Comparison of ENCODE assay signal across 25 cellular contexts in the genomic region with DNA sequence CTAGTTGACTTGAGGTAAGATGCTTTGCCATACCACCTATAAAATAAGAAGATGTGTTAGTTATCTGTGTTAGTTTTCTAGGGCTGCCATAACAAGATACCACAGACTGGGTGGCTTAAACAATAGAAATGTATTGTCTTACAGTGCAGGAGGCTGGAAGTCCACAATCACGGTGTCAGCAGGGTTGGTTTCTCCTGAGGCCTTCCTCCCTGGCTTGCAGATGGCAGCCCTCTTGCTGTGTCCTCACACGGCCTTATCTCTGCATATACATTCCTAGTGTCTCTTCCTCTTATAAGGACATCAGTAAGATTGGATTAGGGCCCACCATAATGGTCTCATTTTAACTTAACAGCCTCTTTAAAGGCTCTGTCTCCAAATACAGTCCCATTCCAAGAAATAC.
DNase-seq lines count a peak whose midpoint lies in the region; FAIRE-seq and TF ChIP-seq lines count a peak whose summit lies in the region.
"Had no signal": no experiment of that assay in that cellular context is flagged by ENCODE, and none has a peak within 500 bp of the region (broad histone marks: within the 10 kb centered on the region; RNA-seq: fewer than 3 reads in every experiment).

No MANE protein-coding gene starts in this region.

- no peak overlapping the region for H3K27ac ChIP-seq in HEK293 (ENCODE audit: extremely low read depth, low read depth, low read length)
- H3K27ac ChIP-seq: 22Rv1, C4-2B had no signal

- CTCF ChIA-PET in activated naive CD4-positive, alpha-beta T cell treated with anti-CD3 and anti-CD28 coated beads, Interleukin-2, amount 10 ng/mL, durations not matched to agents 7 days and 5 days (lab: Charles Lee): no interaction called here
- CTCF ChIA-PET in HEK293 (lab: Yijun Ruan, JAX): no interaction called here

- no peak overlapping the region for H3K4me3 Mint-ChIP-seq in T-helper 1 cell treated with Interleukin-12 subunit alpha and Interleukin-12 subunit beta and Interleukin-4 antibody, amounts not matched to agents 30 μg/mL and 1 μg/mL, for 36 hours
- no peak overlapping the region for H3K4me3 Mint-ChIP-seq in activated naive CD4-positive, alpha-beta T cell treated with anti-CD3 and anti-CD28 coated beads, Interleukin-2, amount 10 ng/mL, durations not matched to agents 7 days and 5 days
- H3K4me3 Mint-ChIP-seq in activated T-helper 2 cell treated with anti-CD3 and anti-CD28 coated beads, Interferon-gamma antibody, Interleukin-2, Interleukin-4, amounts not matched to agents 10 μg/mL and 5 μg/mL and 100 μg/mL, durations not matched to agents 14 hours and 24 hours and 36 hours (ENCODE audit: low read depth): no peak overlapping the region
- H3K4me3 Mint-ChIP-seq: B cell had no signal

- peaks cover 25% of the 10 kb centered on the region for H3K36me3 Mint-ChIP-seq in T-helper 1 cell treated with Interleukin-12 subunit alpha and Interleukin-12 subunit beta and Interleukin-4 antibody, amounts not matched to agents 30 μg/mL and 1 μg/mL, for 36 hours (ENCODE audit: low read depth)
- peaks cover 24% of the 10 kb centered on the region for H3K36me3 Mint-ChIP-seq in activated naive CD4-positive, alpha-beta T cell treated with anti-CD3 and anti-CD28 coated beads, Interleukin-2, amount 10 ng/mL, durations not matched to agents 7 days and 5 days
- peaks cover 45% of the 10 kb centered on the region for H3K36me3 Mint-ChIP-seq in activated T-helper 2 cell treated with anti-CD3 and anti-CD28 coated beads, Interferon-gamma antibody, Interleukin-2, Interleukin-4, amounts not matched to agents 10 μg/mL and 5 μg/mL and 100 μg/mL, durations not matched to agents 14 hours and 24 hours and 36 hours (ENCODE audit: low read depth)

- no peaks in the 10 kb centered on the region for H3K27me3 Mint-ChIP-seq in T-helper 1 cell treated with Interleukin-12 subunit alpha and Interleukin-12 subunit beta and Interleukin-4 antibody, amounts not matched to agents 30 μg/mL and 1 μg/mL, for 36 hours (ENCODE audit: low read depth)
- H3K27me3 Mint-ChIP-seq in activated naive CD4-positive, alpha-beta T cell treated with anti-CD3 and anti-CD28 coated beads, Interleukin-2, amount 10 ng/mL, durations not matched to agents 7 days and 5 days: no peaks in the 10 kb centered on the region
- no peaks in the 10 kb centered on the region for H3K27me3 Mint-ChIP-seq in activated T-helper 2 cell treated with anti-CD3 and anti-CD28 coated beads, Interferon-gamma antibody, Interleukin-2, Interleukin-4, amounts not matched to agents 10 μg/mL and 5 μg/mL and 100 μg/mL, durations not matched to agents 14 hours and 24 hours and 36 hours (ENCODE audit: low read depth)
- H3K27me3 Mint-ChIP-seq: B cell had no signal

- peaks cover 28% of the 10 kb centered on the region for H3K9me3 Mint-ChIP-seq in T-helper 1 cell treated with Interleukin-12 subunit alpha and Interleukin-12 subunit beta and Interleukin-4 antibody, amounts not matched to agents 30 μg/mL and 1 μg/mL, for 36 hours
- peaks cover 22% of the 10 kb centered on the region for H3K9me3 Mint-ChIP-seq in activated naive CD4-positive, alpha-beta T cell treated with anti-CD3 and anti-CD28 coated beads, Interleukin-2, amount 10 ng/mL, durations not matched to agents 7 days and 5 days
- H3K9me3 Mint-ChIP-seq in activated T-helper 2 cell treated with anti-CD3 and anti-CD28 coated beads, Interferon-gamma antibody, Interleukin-2, Interleukin-4, amounts not matched to agents 10 μg/mL and 5 μg/mL and 100 μg/mL, durations not matched to agents 14 hours and 24 hours and 36 hours: peaks cover 38% of the 10 kb centered on the region

- POLR2A ChIA-PET in HEK293 (lab: Yijun Ruan, JAX): no interaction called here

- no peak for FAIRE-seq in frontal cortex (lab: Jason Lieb, UNC)
- FAIRE-seq: G401.6, H1, RCC 7860 had no signal

- no peaks in the 10 kb centered on the region for H3K4me1 ChIP-seq in HEK293 (ENCODE audit: control insufficient read depth, insufficient read depth, low read length)

- intact Hi-C loops in activated T-helper 2 cell treated with anti-CD3 and anti-CD28 coated beads, Interferon-gamma antibody, Interleukin-2, Interleukin-4, amounts not matched to agents 10 μg/mL and 5 μg/mL and 100 μg/mL, durations not matched to agents 14 hours and 24 hours and 36 hours (cut with micrococcal nuclease): loop anchor here (10.0 kb wide), 2 partner anchors 768 to 1048 kb away; no protein-coding TSS in a partner anchor

- peak overlapping the region; percentile 27 for H3K27ac Mint-ChIP-seq in T-helper 1 cell treated with Interleukin-12 subunit alpha and Interleukin-12 subunit beta and Interleukin-4 antibody, amounts not matched to agents 30 μg/mL and 1 μg/mL, for 36 hours
- H3K27ac Mint-ChIP-seq in activated naive CD4-positive, alpha-beta T cell treated with anti-CD3 and anti-CD28 coated beads, Interleukin-2, amount 10 ng/mL, durations not matched to agents 7 days and 5 days: peak overlapping the region; percentile 96
- peak overlapping the region; percentile 93 for H3K27ac Mint-ChIP-seq in activated T-helper 2 cell treated with anti-CD3 and anti-CD28 coated beads, Interferon-gamma antibody, Interleukin-2, Interleukin-4, amounts not matched to agents 10 μg/mL and 5 μg/mL and 100 μg/mL, durations not matched to agents 14 hours and 24 hours and 36 hours
- H3K27ac Mint-ChIP-seq: B cell had no signal

- H3K36me3 ChIP-seq in HEK293 (ENCODE audit: control insufficient read depth in 2 of 2, insufficient read depth in 1 of 2, low read length in 2 of 2): no peaks in the 10 kb centered on the region

- H3K4me1 Mint-ChIP-seq in T-helper 1 cell treated with Interleukin-12 subunit alpha and Interleukin-12 subunit beta and Interleukin-4 antibody, amounts not matched to agents 30 μg/mL and 1 μg/mL, for 36 hours (ENCODE audit: low read depth): peaks cover 54% of the 10 kb centered on the region
- peaks cover 66% of the 10 kb centered on the region for H3K4me1 Mint-ChIP-seq in activated naive CD4-positive, alpha-beta T cell treated with anti-CD3 and anti-CD28 coated beads, Interleukin-2, amount 10 ng/mL, durations not matched to agents 7 days and 5 days
- peaks cover 67% of the 10 kb centered on the region for H3K4me1 Mint-ChIP-seq in activated T-helper 2 cell treated with anti-CD3 and anti-CD28 coated beads, Interferon-gamma antibody, Interleukin-2, Interleukin-4, amounts not matched to agents 10 μg/mL and 5 μg/mL and 100 μg/mL, durations not matched to agents 14 hours and 24 hours and 36 hours (ENCODE audit: low read depth)

- no peak for DNase-seq in T-helper 1 cell
- no peak for DNase-seq in activated naive CD4-positive, alpha-beta T cell treated with anti-CD3 and anti-CD28 coated beads, Interleukin-2, amount 10 ng/mL, durations not matched to agents 7 days and 5 days
- DNase-seq in activated naive CD4-positive, alpha-beta T cell treated with anti-CD3 and anti-CD28 coated beads, Interleukin-2, amount 50 U/mL, for 16 hours: no peak
- DNase-seq in activated T-helper 2 cell treated with anti-CD3 and anti-CD28 coated beads, Interferon-gamma antibody, Interleukin-2, Interleukin-4, amounts not matched to agents 10 μg/mL and 5 μg/mL and 100 μg/mL, durations not matched to agents 14 hours and 24 hours and 36 hours (ENCODE audit: low spot score): no peak
- no peak for DNase-seq in GM20000 (ENCODE audit: low spot score)
- DNase-seq in frontal cortex (ENCODE audit: low spot score in 2 of 2): no peak
- DNase-seq: DMS53, HCEC 1CT, IMR-90, KG1, NCI-H1105, NCI-H146, NCI-H2029, NCI-H524 treated with DMSO at 0.1 percent for 48 hours, NCI-H774, SIG-M5 had no signal

- no peaks in the 10 kb centered on the region for H3K9me3 ChIP-seq in HEK293 (ENCODE audit: control insufficient read depth, insufficient read depth, low read depth, low read length)
- H3K9me3 ChIP-seq: SK-N-SH had no signal

- no peak overlapping the region for H3K4me3 ChIP-seq in HEK293 (ENCODE audit: low read depth, low read length)

- TF ChIP-seq CTCF in HEK293 (tag by site-specific recombination; IDR thresholded peaks at IDR 0.05): no peak
- TF ChIP-seq CTCF in GM20000 (IDR thresholded peaks at IDR 0.05; ENCODE audit: extremely low read depth, missing control alignments): no peak

TF ChIP-seq in HEK293, 187 proteins besides CTCF, POLR2A, EP300 and RAD21:
- TF ChIP-seq ZNF350 (tag by site-specific recombination; IDR thresholded peaks at IDR 0.05): no peak
- TF ChIP-seq ZNF48 (tag by site-specific recombination; IDR thresholded peaks at IDR 0.05): no peak
- TF ChIP-seq, protein P1, sequence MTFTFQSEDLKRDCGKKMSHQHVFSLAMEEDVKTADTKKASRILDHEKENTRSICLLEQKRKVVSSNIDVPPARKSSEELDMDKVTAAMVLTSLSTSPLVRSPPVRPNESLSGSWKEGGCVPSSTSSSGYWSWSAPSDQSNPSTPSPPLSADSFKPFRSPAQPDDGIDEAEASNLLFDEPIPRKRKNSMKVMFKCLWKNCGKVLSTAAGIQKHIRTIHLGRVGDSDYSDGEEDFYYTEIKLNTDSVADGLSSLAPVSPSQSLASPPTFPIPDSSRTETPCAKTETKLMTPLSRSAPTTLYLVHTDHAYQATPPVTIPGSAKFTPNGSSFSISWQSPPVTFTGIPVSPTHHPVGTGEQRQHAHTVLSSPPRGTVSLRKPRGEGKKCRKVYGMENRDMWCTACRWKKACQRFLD (tag by site-specific recombination; IDR thresholded peaks at IDR 0.05): no peak
- peak; percentile 96 for TF ChIP-seq ZNF548 (tag by site-specific recombination; IDR thresholded peaks at IDR 0.05)
- no peak for TF ChIP-seq SP3 (tag by site-specific recombination; IDR thresholded peaks at IDR 0.05)
- TF ChIP-seq SETDB1 (IDR thresholded peaks at IDR 0.05; ENCODE audit: insufficient read length, low read length): peak; percentile 22
- TF ChIP-seq PRDM1 (tag by site-specific recombination; IDR thresholded peaks at IDR 0.05): no peak

Comparison
In these comparisons a context has a peak if more than half of its experiments do, and no peak if none do; other contexts are left out.
1. H3K27ac Mint-ChIP-seq: peak in every context shown above with its lines; median percentile 96 in activated naive CD4-positive, alpha-beta T cell treated with anti-CD3 and anti-CD28 coated beads, Interleukin-2, amount 10 ng/mL, durations not matched to agents 7 days and 5 days; 93 in activated T-helper 2 cell treated with anti-CD3 and anti-CD28 coated beads, Interferon-gamma antibody, Interleukin-2, Interleukin-4, amounts not matched to agents 10 μg/mL and 5 μg/mL and 100 μg/mL, durations not matched to agents 14 hours and 24 hours and 36 hours; 27 in T-helper 1 cell treated with Interleukin-12 subunit alpha and Interleukin-12 subunit beta and Interleukin-4 antibody, amounts not matched to agents 30 μg/mL and 1 μg/mL, for 36 hours.